25 cellular contexts compared by ENCODE assay signal in the genomic region with DNA sequence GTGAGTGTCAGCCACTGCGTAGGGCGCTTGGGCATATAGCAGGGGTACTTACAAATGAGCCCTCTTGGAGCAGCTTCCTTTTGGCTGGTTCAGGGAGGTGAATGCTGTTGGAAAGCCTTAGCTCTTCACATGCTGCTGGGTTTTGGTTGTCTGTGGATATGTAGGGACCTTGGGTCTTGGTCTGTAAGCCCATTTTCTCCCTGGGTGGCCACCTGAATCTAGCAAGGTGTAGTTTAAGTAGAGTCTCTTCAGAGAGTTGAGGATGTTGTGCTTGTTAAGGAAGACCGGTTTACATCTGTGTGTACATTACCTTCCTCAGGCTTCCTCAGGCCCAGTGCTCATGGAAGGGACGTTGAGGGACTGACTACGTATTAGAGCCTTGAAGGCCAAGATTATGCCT.
"Had no signal": no experiment of that assay in that cellular context is flagged by ENCODE, and none has a peak within 500 bp of the region (broad histone marks: within the 10 kb centered on the region; RNA-seq: fewer than 3 reads in every experiment).

No MANE protein-coding gene starts in this region.

- H3K27ac ChIP-seq: adrenal gland, breast epithelium, SJSA1 had no signal

- H3K4me3 Mint-ChIP-seq: activated CD4-positive, alpha-beta memory T cell treated with anti-CD3 and anti-CD28 coated beads, Interleukin-2, amount 10 ng/mL, durations not matched to agents 7 days and 5 days; activated naive CD8-positive, alpha-beta T cell treated with anti-CD3 and anti-CD28 coated beads, Interleukin-2, amount 10 ng/mL, durations not matched to agents 7 days and 5 days had no signal

- H3K9me3 ChIP-seq: adrenal gland, breast epithelium, Peyer's patch, SJSA1 had no signal

- DNase-seq: activated CD4-positive, alpha-beta memory T cell treated with anti-CD3 and anti-CD28 coated beads, Interleukin-2, amount 10 ng/mL, durations not matched to agents 7 days and 5 days; activated CD4-positive, alpha-beta T cell treated with anti-CD3 and anti-CD28 coated beads, Interleukin-2, amount 50 U/mL, for 1 hour; activated CD4-positive, CD25-positive, alpha-beta regulatory T cell; activated CD8-positive, alpha-beta memory T cell treated with anti-CD3 and anti-CD28 coated beads, Interleukin-2, amount 50 U/mL, for 4 hours; activated naive CD4-positive, alpha-beta T cell treated with anti-CD3 and anti-CD28 coated beads, Interleukin-2, amount 50 U/mL, for 16 hours; activated naive CD8-positive, alpha-beta T cell treated with anti-CD3 and anti-CD28 coated beads, Interleukin-2, amount 10 ng/mL, durations not matched to agents 7 days and 5 days; activated T-cell treated with anti-CD3 and anti-CD28 coated beads, Interleukin-2, amount 50 U/mL, for 1 hour; adrenal gland; central memory CD4-positive, alpha-beta T cell; Kasumi-1; KBM-7; NCI-H1048; NCI-H146; NCI-H187 treated with DMSO at 0.1 percent for 48 hours; NCI-H2081 treated with DMSO at 0.1 percent for 48 hours; NCI-H2171 treated with DMSO at 0.1 percent for 48 hours; NCI-H345; NCI-H510A; NK-92 treated with Interleukin-12 subunit alpha and Interleukin-12 subunit beta, amount 100 ng/mL, for 24 hours; SHP77; T-helper 2 cell; T1000 had no signal

- H3K4me3 ChIP-seq: adrenal gland, breast epithelium, Peyer's patch, SJSA1 had no signal

- H3K27ac Mint-ChIP-seq: activated CD4-positive, alpha-beta memory T cell treated with anti-CD3 and anti-CD28 coated beads, Interleukin-2, amount 10 ng/mL, durations not matched to agents 7 days and 5 days; activated naive CD8-positive, alpha-beta T cell treated with anti-CD3 and anti-CD28 coated beads, Interleukin-2, amount 10 ng/mL, durations not matched to agents 7 days and 5 days had no signal

- H3K27me3 Mint-ChIP-seq: activated CD4-positive, alpha-beta memory T cell treated with anti-CD3 and anti-CD28 coated beads, Interleukin-2, amount 10 ng/mL, durations not matched to agents 7 days and 5 days; activated naive CD8-positive, alpha-beta T cell treated with anti-CD3 and anti-CD28 coated beads, Interleukin-2, amount 10 ng/mL, durations not matched to agents 7 days and 5 days had no signal

- H3K27me3 ChIP-seq: adrenal gland, breast epithelium, Peyer's patch, SJSA1 had no signal

- H3K9me3 Mint-ChIP-seq: activated CD4-positive, alpha-beta memory T cell treated with anti-CD3 and anti-CD28 coated beads, Interleukin-2, amount 10 ng/mL, durations not matched to agents 7 days and 5 days; activated naive CD8-positive, alpha-beta T cell treated with anti-CD3 and anti-CD28 coated beads, Interleukin-2, amount 10 ng/mL, durations not matched to agents 7 days and 5 days had no signal

- H3K4me1 ChIP-seq: adrenal gland, breast epithelium, SJSA1 had no signal
